In genomic region chr5:149464796-149465489, GRCh38 we compare ENCODE assay signal across 12 cellular contexts.
DNase-seq lines count a peak whose midpoint lies in the region; ATAC-seq, FAIRE-seq and TF ChIP-seq lines count a peak whose summit lies in the region.
"Had no signal": no experiment of that assay in that cellular context is flagged by ENCODE, and none has a peak within 500 bp of the region (broad histone marks: within the 10 kb centered on the region; RNA-seq: fewer than 3 reads in every experiment).

No MANE protein-coding gene starts in this region.

- no peak overlapping the region for H3K4me2 ChIP-seq in Loucy (ENCODE audit: low read depth, low read length, poor library complexity, severe bottlenecking)
- H3K4me2 ChIP-seq in HepG2 (ENCODE audit: low read depth, low read length): peak overlapping the region; percentile 25; the same call in 1 of the 2 replicates
- H3K4me2 ChIP-seq: KMS-11 had no signal

- DNase-seq in cardiac fibroblast (ENCODE audit: low read depth in 2 of 2) (peak; percentile 75 to 78), HepG2 (ENCODE audit: low spot score) (no peak), stomach (no peak), activated gamma-delta T cell (lab: John Stamatoyannopoulos, UW) (no peak), SIG-M5 treated with dmso at 0.1 percent for 504 hours (lab: John Stamatoyannopoulos, UW; ENCODE audit: unreplicated experiment) (no peak), HUDEP-2 (lab: John Stamatoyannopoulos, UW; ENCODE audit: unreplicated experiment in 76 of 76) (no peak), dedifferentiated amniotic fluid mesenchymal stem cell (ENCODE audit: extremely low spot score) (no peak)
- DNase-seq: activated CD4-positive, alpha-beta T cell treated with anti-CD3 and anti-CD28 coated beads, Interleukin-2, amount 10 ng/mL, durations not matched to agents 24 days and 14 days had no signal

- H3K4me1 ChIP-seq in Loucy (ENCODE audit: insufficient read depth, low read length, poor library complexity, severe bottlenecking): no peaks in the 10 kb centered on the region
- H3K4me1 ChIP-seq in HepG2 (ENCODE audit: insufficient read depth, low read length): peaks cover 38% of the 10 kb centered on the region
- peaks cover 4 to 26% (median 14%) of the 10 kb centered on the region in 4 donors for H3K4me1 ChIP-seq in stomach

- CTCF ChIA-PET in HepG2 (lab: Yijun Ruan, JAX; ENCODE audit: low intra/inter-chr PET ratio, low total read pairs): no interaction called here

- FAIRE-seq in HepG2 (lab: Jason Lieb, UNC): no peak
- FAIRE-seq: bronchial epithelial cell, GM19239 had no signal

- no TSS peak for BruUV-seq in HepG2 (replicated peaks; lab: Mats Ljungman, UMichigan)

- H3K9ac ChIP-seq in Loucy (ENCODE audit: low read depth, low read length, poor library complexity, severe bottlenecking) (no peak overlapping the region), HepG2 (ENCODE audit: insufficient read depth, low read depth, low read length) (peak overlapping the region; percentile 11; the same call in 1 of the 2 replicates)
- H3K9ac ChIP-seq: KMS-11 had no signal

- no peak for TF ChIP-seq POLR2A in HepG2 (IDR thresholded peaks at IDR 0.05; ENCODE audit: insufficient read depth in 1 of 2, low read depth in 2 of 2, low read length in 2 of 2)
- no peak for TF ChIP-seq POLR2A in stomach (IDR thresholded peaks at IDR 0.05)

- POLR2A ChIA-PET in HepG2 (lab: Yijun Ruan, JAX): interaction anchor here (0.6 to 1.3 kb wide), 3 partner anchors 11 to 38 kb away, joined by 3 read pairs; no protein-coding TSS in a partner anchor

- H3K27ac ChIP-seq in HepG2 (ENCODE audit: extremely low read length, insufficient read depth, low read length) (peak overlapping the region; percentile 7), stomach (peak overlapping the region in 4 of 5 donors; percentile 61 to 74 (median 70))
- H3K27ac ChIP-seq: KMS-11 had no signal

- H3K27me3 ChIP-seq in Loucy (ENCODE audit: insufficient read depth, low read length, poor library complexity, severe bottlenecking): no peaks in the 10 kb centered on the region
- H3K27me3 ChIP-seq in HepG2 (ENCODE audit: control insufficient read depth in 1 of 2, insufficient read depth in 2 of 2, low read length in 2 of 2): no peaks in the 10 kb centered on the region
- H3K27me3 ChIP-seq in stomach: no peaks in the 10 kb centered on the region

- WGBS in HepG2 (ENCODE audit: low lambda C conversion rate): 68% methylated on average over 6 of the region's 8 CpGs
- 50 to 77% (median 68%) methylated on average over 8 of the region's 8 CpGs for WGBS in stomach, 5 donors

- intact Hi-C loops in HepG2 (cut with micrococcal nuclease; ENCODE audit: unreplicated experiment) (no loop called here), stomach (cut with DNase I; ENCODE audit: low total_unique reads) (no loop called here)

- H2AFZ ChIP-seq in Loucy (ENCODE audit: low read length) (peak overlapping the region; percentile 23), HepG2 (ENCODE audit: low read length) (peak overlapping the region; percentile 59)

- no peaks in the 10 kb centered on the region for H3K79me2 ChIP-seq in Loucy (ENCODE audit: insufficient read depth, low read length)
- no peaks in the 10 kb centered on the region for H3K79me2 ChIP-seq in HepG2 (ENCODE audit: insufficient read depth, low read length)

- peak; percentile 61 for ATAC-seq in HepG2

- H3K9me3 ChIP-seq in Loucy (ENCODE audit: insufficient read depth, low read depth, low read length) (no peaks in the 10 kb centered on the region), HepG2 (ENCODE audit: low read length) (no peaks in the 10 kb centered on the region), stomach (no peaks in the 10 kb centered on the region)

- H3K9me2 ChIP-seq in Loucy (replicated peaks; ENCODE audit: low read depth, low read length): no peaks in the 10 kb centered on the region

- no peaks in the 10 kb centered on the region for H3F3A ChIP-seq in Loucy (ENCODE audit: low read depth)

- no peak for TF ChIP-seq RAD21 in HepG2 (CRISPR knock-in tag; IDR thresholded peaks at IDR 0.05)

- H3K36me3 ChIP-seq in Loucy (ENCODE audit: insufficient read depth, low read length): no peaks in the 10 kb centered on the region
- no peaks in the 10 kb centered on the region for H3K36me3 ChIP-seq in HepG2 (replicated peaks in 1 of 2; ENCODE audit: control insufficient read depth in 1 of 2, insufficient read depth in 2 of 2, low read length in 2 of 2)
- H3K36me3 ChIP-seq in stomach: no peaks in the 10 kb centered on the region

- TF ChIP-seq EP300 in HepG2 (IDR thresholded peaks at IDR 0.05; ENCODE audit: low read depth in 2 of 2, low read length in 2 of 2) (no peak), HepG2 (CRISPR knock-in tag; IDR thresholded peaks at IDR 0.05; ENCODE audit: borderline replicate concordance) (no peak), stomach (IDR thresholded peaks at IDR 0.05) (no peak)

- no peaks in the 10 kb centered on the region for H4K20me1 ChIP-seq in Loucy (ENCODE audit: insufficient read depth, low read length, poor library complexity, severe bottlenecking)
- no peaks in the 10 kb centered on the region for H4K20me1 ChIP-seq in HepG2 (ENCODE audit: insufficient read depth, low read length)

- in situ Hi-C loops in HepG2 (cut with HindIII; ENCODE audit: extremely low pct_ligation_motif_present, low pct_unique_long_range_greater_than_20kb): no loop called here

- H3K4me3 ChIP-seq in Loucy (ENCODE audit: low read length, poor library complexity, severe bottlenecking) (no peak overlapping the region), cardiac fibroblast (replicated peaks in 1 of 2; ENCODE audit: low read depth in 2 of 2, low read length in 2 of 2) (no peak overlapping the region), HepG2 (replicated peaks in 1 of 3; ENCODE audit: insufficient read depth in 1 of 3, low read depth in 2 of 3, low read length in 3 of 3) (no peak overlapping the region), stomach (no peak overlapping the region)

- TF ChIP-seq CTCF in Loucy (conservative IDR thresholded peaks at IDR 0.05; ENCODE audit: low read length) (no peak), cardiac fibroblast (IDR thresholded peaks at IDR 0.05; ENCODE audit: low read depth, low read length) (no peak), HepG2 (CRISPR knock-in tag; IDR thresholded peaks at IDR 0.05) (no peak), stomach (IDR thresholded peaks at IDR 0.05) (no peak)

TF ChIP-seq in HepG2, 621 proteins besides CTCF, POLR2A, EP300 and RAD21 (continues in another document):
- TF ChIP-seq MLLT10 (CRISPR knock-in tag; IDR thresholded peaks at IDR 0.05) (no peak), SP5 (CRISPR knock-in tag; IDR thresholded peaks at IDR 0.05; ENCODE audit: borderline replicate concordance, low read depth) (no peak), ZFX (CRISPR knock-in tag; IDR thresholded peaks at IDR 0.05; ENCODE audit: low read depth) (peak; percentile 30; the same call in 1 of the 2 replicates), ZNF501 (CRISPR knock-in tag; IDR thresholded peaks at IDR 0.05) (0 out of 2 replicates have a peak, but pooled peaks have one; percentile 34), ZNF609 (CRISPR knock-in tag; IDR thresholded peaks at IDR 0.05; ENCODE audit: borderline replicate concordance) (no peak), SRSF4 (IDR thresholded peaks at IDR 0.05; ENCODE audit: low read depth, low read length, poor library complexity, severe bottlenecking) (no peak), HNF4A (CRISPR knock-in tag; IDR thresholded peaks at IDR 0.05) (0 out of 2 replicates have a peak, but pooled peaks have one; percentile 8)

Comparison
In these comparisons a context has a peak if more than half of its experiments do, and no peak if none do; other contexts are left out.
1. DNase-seq: peak in cardiac fibroblast (2 of 2); none in HepG2 (single experiment), stomach (single experiment), activated gamma-delta T cell (single experiment), SIG-M5 treated with dmso at 0.1 percent for 504 hours (single experiment), HUDEP-2 (0 of 76) and dedifferentiated amniotic fluid mesenchymal stem cell (single experiment).